Comparison of ENCODE assay signal across 8 cellular contexts in the genomic region with DNA sequence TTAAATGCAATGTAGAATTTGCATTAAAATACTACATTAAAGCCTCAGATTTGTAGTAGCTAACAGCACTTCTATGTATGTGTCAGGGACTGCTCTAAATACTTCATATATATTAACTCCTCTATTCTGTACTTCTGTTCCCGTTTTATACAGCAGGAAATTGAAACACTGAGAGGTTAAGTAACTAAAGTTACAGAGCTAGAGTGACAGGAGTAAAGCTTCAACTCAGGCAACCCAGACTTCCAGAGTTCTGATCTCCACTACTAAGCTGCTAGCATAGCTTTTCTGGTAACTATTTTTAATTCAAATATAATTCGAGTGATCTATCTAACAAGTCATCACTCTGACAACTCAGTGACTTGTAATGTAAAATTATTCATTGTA. TPM values are rescaled to one million over a fixed set of nuclear protein-coding genes. Genes with fewer than 3 reads are reported as not detected.
DNase-seq lines count a peak whose midpoint lies in the region; ATAC-seq and TF ChIP-seq lines count a peak whose summit lies in the region.

No MANE protein-coding gene starts in this region.

- intact Hi-C loops in lower lobe of right lung (cut with DNase I) = no loop called here
- intact Hi-C loops in sciatic nerve (cut with DNase I) = no loop called here

- DNase-seq in GM12865 (ENCODE audit: low read depth) (no peak), astrocyte of the spinal cord (ENCODE audit: low read depth, low spot score) (peak; percentile 22), lower lobe of right lung (no peak), NCI-H345 (lab: John Stamatoyannopoulos, UW) (no peak), sciatic nerve (ENCODE audit: low spot score) (no peak)

- H3K36me3 ChIP-seq in lower lobe of right lung = no peaks in the 10 kb centered on the region

- H3K4me3 ChIP-seq in GM12865 (ENCODE audit: low read depth, low read length) (peak overlapping the region; percentile 90), astrocyte of the spinal cord (ENCODE audit: low read depth, low read length) (peak overlapping the region; percentile 77), lower lobe of right lung (peak overlapping the region; percentile 69)

- in situ Hi-C loops in astrocyte of the spinal cord (cut with HindIII; ENCODE audit: low sequenced_read_pairs) = no loop called here

- no peaks in the 10 kb centered on the region for H3K27me3 ChIP-seq in lower lobe of right lung (ENCODE audit: low read depth)

- no peaks in the 10 kb centered on the region for H3K9me3 ChIP-seq in lower lobe of right lung

- peaks cover 19% of the 10 kb centered on the region for H3K4me1 ChIP-seq in lower lobe of right lung

- ATAC-seq in HG03558 (IDR thresholded peaks at IDR 0.05; ENCODE audit: extremely low read depth, unreplicated experiment) = peak; percentile 8
- peak; percentile 46 to 48 for ATAC-seq in lower lobe of right lung
- no peak for ATAC-seq in HG03097 (IDR thresholded peaks at IDR 0.05; ENCODE audit: low FRiP score, unreplicated experiment)
- ATAC-seq in HG02763 (IDR thresholded peaks at IDR 0.05; ENCODE audit: unreplicated experiment) = no peak
- ATAC-seq in sciatic nerve = no peak

- TF ChIP-seq CTCF in GM12865 (IDR thresholded peaks at IDR 0.05; ENCODE audit: insufficient read depth, low read depth, low read length, missing control alignments) (no peak), astrocyte of the spinal cord (IDR thresholded peaks at IDR 0.05; ENCODE audit: low read depth, low read length) (no peak), lower lobe of right lung (IDR thresholded peaks at IDR 0.05) (no peak)

- peak overlapping the region; percentile 69 for H3K27ac ChIP-seq in lower lobe of right lung

RNA-seq across cellular contexts. Expression of a gene that starts 0.6 kb away (rescaled TPM):
- total RNA-seq in lower lobe of right lung (47.7 TPM), sciatic nerve (62.3 TPM)

Comparison
In these comparisons a context has a peak if more than half of its experiments do, and no peak if none do; other contexts are left out.
1. ATAC-seq: peak in HG03558 (single experiment) and lower lobe of right lung (2 of 2); none in HG03097 (single experiment), HG02763 (single experiment) and sciatic nerve (single experiment).
2. Peak in every context shown above with its lines, with median percentiles within 50 percentile points of each other: H3K4me3 ChIP-seq.